ENCODE assay signal across 1 cellular context in genomic region chr4:67570537-67570936, GRCh38.
TF ChIP-seq lines count a peak whose summit lies in the region.

No MANE protein-coding gene starts in this region.

TF ChIP-seq in K562, 482 proteins besides CTCF, POLR2A, EP300 and RAD21:
- TF ChIP-seq ZBTB5 (IDR thresholded peaks at IDR 0.05) (0 out of 2 replicates have a peak, but pooled peaks have one; percentile 19), ZNF512 (tag; IDR thresholded peaks at IDR 0.05) (peak; percentile 68), ELK1 (CRISPR knock-in tag; IDR thresholded peaks at IDR 0.05) (no peak), HLTF (IDR thresholded peaks at IDR 0.05) (peak; percentile 56; the same call in 1 of the 2 replicates)
